Comparison of ENCODE assay signal across 1 cellular context in genomic region chr3:39106281-39107055, GRCh38.
TF ChIP-seq lines count a peak whose summit lies in the region.

No MANE protein-coding gene starts in this region.

TF ChIP-seq in HEK293, 187 proteins besides CTCF, POLR2A, EP300 and RAD21:
- TF ChIP-seq ZNF580 (tag by site-specific recombination; IDR thresholded peaks at IDR 0.05), result no peak
- TF ChIP-seq SCRT2 (tag by site-specific recombination; IDR thresholded peaks at IDR 0.05), result peak; percentile 74
- peak; percentile 69 for TF ChIP-seq ZBTB17 (tag by site-specific recombination; IDR thresholded peaks at IDR 0.05)
- TF ChIP-seq ZNF354C (tag by site-specific recombination; IDR thresholded peaks at IDR 0.05; ENCODE audit: borderline replicate concordance, low read depth), result no peak
- no peak; the same call in 1 of the 2 replicates for TF ChIP-seq ZNF777 (tag by site-specific recombination; IDR thresholded peaks at IDR 0.05; ENCODE audit: borderline replicate concordance)
- TF ChIP-seq PRDM1 (tag by site-specific recombination; IDR thresholded peaks at IDR 0.05), result peak; percentile 76
- TF ChIP-seq, protein P1, sequence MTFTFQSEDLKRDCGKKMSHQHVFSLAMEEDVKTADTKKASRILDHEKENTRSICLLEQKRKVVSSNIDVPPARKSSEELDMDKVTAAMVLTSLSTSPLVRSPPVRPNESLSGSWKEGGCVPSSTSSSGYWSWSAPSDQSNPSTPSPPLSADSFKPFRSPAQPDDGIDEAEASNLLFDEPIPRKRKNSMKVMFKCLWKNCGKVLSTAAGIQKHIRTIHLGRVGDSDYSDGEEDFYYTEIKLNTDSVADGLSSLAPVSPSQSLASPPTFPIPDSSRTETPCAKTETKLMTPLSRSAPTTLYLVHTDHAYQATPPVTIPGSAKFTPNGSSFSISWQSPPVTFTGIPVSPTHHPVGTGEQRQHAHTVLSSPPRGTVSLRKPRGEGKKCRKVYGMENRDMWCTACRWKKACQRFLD (tag by site-specific recombination; IDR thresholded peaks at IDR 0.05), result no peak
- TF ChIP-seq ZBTB21 (tag by site-specific recombination; IDR thresholded peaks at IDR 0.05), result no peak
- TF ChIP-seq, protein P2, sequence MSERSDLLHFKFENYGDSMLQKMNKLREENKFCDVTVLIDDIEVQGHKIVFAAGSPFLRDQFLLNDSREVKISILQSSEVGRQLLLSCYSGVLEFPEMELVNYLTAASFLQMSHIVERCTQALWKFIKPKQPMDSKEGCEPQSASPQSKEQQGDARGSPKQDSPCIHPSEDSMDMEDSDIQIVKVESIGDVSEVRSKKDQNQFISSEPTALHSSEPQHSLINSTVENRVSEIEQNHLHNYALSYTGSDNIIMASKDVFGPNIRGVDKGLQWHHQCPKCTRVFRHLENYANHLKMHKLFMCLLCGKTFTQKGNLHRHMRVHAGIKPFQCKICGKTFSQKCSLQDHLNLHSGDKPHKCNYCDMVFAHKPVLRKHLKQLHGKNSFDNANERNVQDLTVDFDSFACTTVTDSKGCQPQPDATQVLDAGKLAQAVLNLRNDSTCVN (tag by site-specific recombination; optimal IDR thresholded peaks at IDR 0.05), result no peak
- TF ChIP-seq, protein P3, sequence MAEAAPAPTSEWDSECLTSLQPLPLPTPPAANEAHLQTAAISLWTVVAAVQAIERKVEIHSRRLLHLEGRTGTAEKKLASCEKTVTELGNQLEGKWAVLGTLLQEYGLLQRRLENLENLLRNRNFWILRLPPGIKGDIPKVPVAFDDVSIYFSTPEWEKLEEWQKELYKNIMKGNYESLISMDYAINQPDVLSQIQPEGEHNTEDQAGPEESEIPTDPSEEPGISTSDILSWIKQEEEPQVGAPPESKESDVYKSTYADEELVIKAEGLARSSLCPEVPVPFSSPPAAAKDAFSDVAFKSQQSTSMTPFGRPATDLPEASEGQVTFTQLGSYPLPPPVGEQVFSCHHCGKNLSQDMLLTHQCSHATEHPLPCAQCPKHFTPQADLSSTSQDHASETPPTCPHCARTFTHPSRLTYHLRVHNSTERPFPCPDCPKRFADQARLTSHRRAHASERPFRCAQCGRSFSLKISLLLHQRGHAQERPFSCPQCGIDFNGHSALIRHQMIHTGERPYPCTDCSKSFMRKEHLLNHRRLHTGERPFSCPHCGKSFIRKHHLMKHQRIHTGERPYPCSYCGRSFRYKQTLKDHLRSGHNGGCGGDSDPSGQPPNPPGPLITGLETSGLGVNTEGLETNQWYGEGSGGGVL (tag by site-specific recombination; IDR thresholded peaks at IDR 0.05), result peak; percentile 11; the same call in 1 of the 2 replicates
- TF ChIP-seq GLIS2 (tag by site-specific recombination; IDR thresholded peaks at IDR 0.05), result peak; percentile 48; the same call in 1 of the 2 replicates
- TF ChIP-seq ZNF169 (tag by site-specific recombination; IDR thresholded peaks at IDR 0.05), result no peak
- TF ChIP-seq ZNF175 (tag by site-specific recombination; IDR thresholded peaks at IDR 0.05), result no peak
